Comparison of ENCODE assay signal across 12 cellular contexts in genomic region chr4:124019749-124020549, GRCh38.
DNase-seq lines count a peak whose midpoint lies in the region; ATAC-seq, FAIRE-seq and TF ChIP-seq lines count a peak whose summit lies in the region.
"Had no signal": no experiment of that assay in that cellular context is flagged by ENCODE, and none has a peak within 500 bp of the region (broad histone marks: within the 10 kb centered on the region; RNA-seq: fewer than 3 reads in every experiment).

No MANE protein-coding gene starts in this region.

- no peak overlapping the region for H3K4me2 ChIP-seq in GM23248 (ENCODE audit: unreplicated experiment)

- WGBS in GM23248 (ENCODE audit: low coverage in 1 of 2, low lambda C conversion rate in 2 of 2, missing lambda C conversion rate in 2 of 2), 2 experiments = 42 to 50% methylated on average over 4 of the region's 4 CpGs
- 73 to 82% (median 77%) methylated on average over 4 of the region's 4 CpGs for WGBS in spleen, 5 donors

- no peak overlapping the region for H3K27ac ChIP-seq in GM23248
- H3K27ac ChIP-seq in brain microvascular endothelial cell = no peak overlapping the region
- H3K27ac ChIP-seq in spleen = peak overlapping the region in 6 of 8 donors; percentile 64 to 80 (median 76)

- peaks cover 18% of the 10 kb centered on the region; the same call in 1 of the 2 replicates for H3F3A ChIP-seq in GM23248 (ENCODE audit: insufficient read depth)

- intact Hi-C loops in spleen (cut with DNase I; ENCODE audit: low total_unique reads) = no loop called here

- TF ChIP-seq CTCF in brain microvascular endothelial cell (IDR thresholded peaks at IDR 0.05; ENCODE audit: low read depth, low read length, missing control alignments) (no peak), spleen (IDR thresholded peaks at IDR 0.05 in 8 of 11, conservative IDR thresholded peaks at IDR 0.05 in 3 of 11) (no peak)

- H3K36me3 ChIP-seq in GM23248 (ENCODE audit: low read depth) = no peaks in the 10 kb centered on the region
- H3K36me3 ChIP-seq in brain microvascular endothelial cell (replicated peaks) = no peaks in the 10 kb centered on the region
- no peaks in the 10 kb centered on the region for H3K36me3 ChIP-seq in spleen

- H3K9me3 ChIP-seq in GM23248 (ENCODE audit: low read depth) = no peaks in the 10 kb centered on the region
- H3K9me3 ChIP-seq in spleen = no peaks in the 10 kb centered on the region

- FAIRE-seq in frontal cortex (lab: Jason Lieb, UNC) = no peak
- FAIRE-seq: G401.6 had no signal

- H3K9me2 ChIP-seq in GM23248 (ENCODE audit: insufficient read depth) = no peaks in the 10 kb centered on the region

- in situ Hi-C loops in GM23248 (cut with MboI) (no loop called here), brain microvascular endothelial cell (cut with HindIII; ENCODE audit: low pct_ligation_motif_present, low sequenced_read_pairs) (no loop called here)

- H3K9ac ChIP-seq in GM23248 = no peak overlapping the region

- H3K79me2 ChIP-seq in GM23248 (ENCODE audit: insufficient read depth) = no peaks in the 10 kb centered on the region

- ATAC-seq in GM18861 (IDR thresholded peaks at IDR 0.05; ENCODE audit: unreplicated experiment) (no peak), GM21360 (IDR thresholded peaks at IDR 0.05; ENCODE audit: unreplicated experiment) (no peak)
- ATAC-seq: naive thymus-derived CD8-positive, alpha-beta T cell had no signal

- H3K4me1 ChIP-seq in GM23248 (ENCODE audit: insufficient read depth) (peaks cover 19% of the 10 kb centered on the region), spleen (peaks cover 7 to 15% (median 10%) of the 10 kb centered on the region in 6 donors)

- H3K27me3 ChIP-seq in GM23248 (replicated peaks; ENCODE audit: insufficient read depth) (no peaks in the 10 kb centered on the region), brain microvascular endothelial cell (replicated peaks) (no peaks in the 10 kb centered on the region), spleen (replicated peaks in 1 of 7) (no peaks in the 10 kb centered on the region)

- H2AFZ ChIP-seq in GM23248 = peak overlapping the region; percentile 18

- no peaks in the 10 kb centered on the region for H4K20me1 ChIP-seq in GM23248 (ENCODE audit: insufficient read depth)

- no peak for TF ChIP-seq POLR2A in spleen (IDR thresholded peaks at IDR 0.05)

- DNase-seq in GM23248 (no peak), brain microvascular endothelial cell (peak; percentile 18), inferior parietal cortex (ENCODE audit: extremely low spot score) (peak; percentile 2), spleen (no peak), frontal cortex (ENCODE audit: low spot score in 2 of 2) (no peak), OCI-M1 (lab: John Stamatoyannopoulos, UW) (no peak)
- DNase-seq: activated T-cell treated with anti-CD3 and anti-CD28 coated beads, Interleukin-2, amount 50 U/mL, for 1 hour; naive thymus-derived CD8-positive, alpha-beta T cell; NCI-H1694 had no signal

- no peak overlapping the region for H3K4me3 ChIP-seq in GM23248
- H3K4me3 ChIP-seq in brain microvascular endothelial cell (ENCODE audit: low read depth, low read length) = no peak overlapping the region
- no peak overlapping the region for H3K4me3 ChIP-seq in spleen

Comparison
In these comparisons a context has a peak if more than half of its experiments do, and no peak if none do; other contexts are left out.
1. DNase-seq: peak in brain microvascular endothelial cell (single experiment) and inferior parietal cortex (single experiment); none in GM23248 (single experiment), spleen (single experiment), frontal cortex (0 of 2) and OCI-M1 (single experiment).
2. H3K27ac ChIP-seq: peak in spleen (6 of 8); none in GM23248 (single experiment) and brain microvascular endothelial cell (single experiment).